8 cellular contexts compared by ENCODE assay signal in genomic region chr4:107354304-107354703, GRCh38.
DNase-seq lines count a peak whose midpoint lies in the region; ATAC-seq and TF ChIP-seq lines count a peak whose summit lies in the region.
"Not testable (repeated sequence)": the region's sequence is repeated elsewhere in the genome, so short reads cannot be mapped to it uniquely, and the experiment has no call there.

No MANE protein-coding gene starts in this region.

- H3K4me1 ChIP-seq in Panc1 (ENCODE audit: control insufficient read depth, insufficient read depth, low read length): not testable (repeated sequence)

- not testable (repeated sequence) for H3K27me3 ChIP-seq in Panc1 (ENCODE audit: control insufficient read depth, insufficient read depth, low read length); kidney epithelial cell (ENCODE audit: control insufficient read depth, insufficient read depth, low read length)

- not testable (repeated sequence) for H3K4me3 Mint-ChIP-seq in activated naive CD8-positive, alpha-beta T cell treated with anti-CD3 and anti-CD28 coated beads for 36 hours; endothelial cell (ENCODE audit: unreplicated experiment)

- in situ Hi-C loops in Panc1 (cut with HindIII; ENCODE audit: low pct_unique_long_range_greater_than_20kb, low sequenced_read_pairs): not testable (repeated sequence)

- not testable (repeated sequence) for ATAC-seq in Panc1; stimulated activated naive CD8-positive, alpha-beta T cell treated with anti-CD3 and anti-CD28 coated beads, Interleukin-15, Interleukin-2, amounts not matched to agents 100 U/mL and 50 U/mL, for 24 hours

- not testable (repeated sequence) for H3K27me3 Mint-ChIP-seq in activated naive CD8-positive, alpha-beta T cell treated with anti-CD3 and anti-CD28 coated beads for 36 hours; endothelial cell (ENCODE audit: unreplicated experiment)

- H3K4me1 Mint-ChIP-seq in activated naive CD8-positive, alpha-beta T cell treated with anti-CD3 and anti-CD28 coated beads for 36 hours; endothelial cell (ENCODE audit: unreplicated experiment): not testable (repeated sequence)

- BruUV-seq in Panc1 (replicated peaks; lab: Mats Ljungman, UMichigan): not testable (repeated sequence)

- not testable (repeated sequence) for H3K9me3 ChIP-seq in Panc1 (ENCODE audit: control insufficient read depth, insufficient read depth, low read depth, low read length)

- H3K4me3 ChIP-seq in Panc1 (ENCODE audit: low read depth in 2 of 2, low read length in 2 of 2); kidney epithelial cell (ENCODE audit: low read depth, low read length): not testable (repeated sequence)

- not testable (repeated sequence) for H3K27ac ChIP-seq in C4-2B; Panc1 (ENCODE audit: low read length)

- intact Hi-C loops in Panc1 (cut with micrococcal nuclease; ENCODE audit: unreplicated experiment): not testable (repeated sequence)

- not testable (repeated sequence) for H3K36me3 ChIP-seq in Panc1 (ENCODE audit: control insufficient read depth, insufficient read depth, low read length); kidney epithelial cell (ENCODE audit: control insufficient read depth, insufficient read depth, low read length)

- not testable (repeated sequence) for H3K9me3 Mint-ChIP-seq in activated naive CD8-positive, alpha-beta T cell treated with anti-CD3 and anti-CD28 coated beads for 36 hours; endothelial cell (ENCODE audit: unreplicated experiment)

- not testable (repeated sequence) for H3K27ac Mint-ChIP-seq in activated naive CD8-positive, alpha-beta T cell treated with anti-CD3 and anti-CD28 coated beads for 36 hours; endothelial cell (ENCODE audit: unreplicated experiment)

- POLR2A ChIA-PET in Panc1 (lab: Charles Lee): not testable (repeated sequence)

- peak; percentile 65 for TF ChIP-seq CTCF in C4-2B (conservative IDR thresholded peaks at IDR 0.05)
- peak; percentile 64 for TF ChIP-seq CTCF in GM12873 (IDR thresholded peaks at IDR 0.05; ENCODE audit: insufficient read depth, low read depth, low read length, missing control alignments)
- TF ChIP-seq CTCF in Panc1 (IDR thresholded peaks at IDR 0.05): peak; percentile 21; the same call in 1 of the 2 replicates
- TF ChIP-seq CTCF in endothelial cell (IDR thresholded peaks at IDR 0.05; ENCODE audit: unreplicated experiment): not testable (repeated sequence)
- peak; percentile 25 for TF ChIP-seq CTCF in kidney epithelial cell (IDR thresholded peaks at IDR 0.05; ENCODE audit: insufficient read depth, low read length, poor library complexity, severe bottlenecking)

- DNase-seq in LHCN-M2 (ENCODE audit: low read depth) (peak; percentile 5), endothelial cell (ENCODE audit: low spot score) (peak; percentile 11)
- not testable (repeated sequence) for DNase-seq in Panc1 (ENCODE audit: low read depth, low spot score); kidney epithelial cell (ENCODE audit: low read depth)
- peak; percentile 1 for DNase-seq in activated naive CD8-positive, alpha-beta T cell treated with anti-CD3 and anti-CD28 coated beads for 36 hours
- DNase-seq in stimulated activated naive CD8-positive, alpha-beta T cell treated with anti-CD3 and anti-CD28 coated beads, Interleukin-15, Interleukin-2, amounts not matched to agents 100 U/mL and 50 U/mL, for 24 hours: peak; percentile 10

- not testable (repeated sequence) for H3K36me3 Mint-ChIP-seq in activated naive CD8-positive, alpha-beta T cell treated with anti-CD3 and anti-CD28 coated beads for 36 hours; endothelial cell (ENCODE audit: low read depth, unreplicated experiment)

- CTCF ChIA-PET in Panc1 (lab: Charles Lee): interaction anchor here (0.6 kb wide), 1 partner anchor 1012 kb away, joined by 4 read pairs; no protein-coding TSS in a partner anchor
